1 cellular context compared by ENCODE assay signal in the genomic region with DNA sequence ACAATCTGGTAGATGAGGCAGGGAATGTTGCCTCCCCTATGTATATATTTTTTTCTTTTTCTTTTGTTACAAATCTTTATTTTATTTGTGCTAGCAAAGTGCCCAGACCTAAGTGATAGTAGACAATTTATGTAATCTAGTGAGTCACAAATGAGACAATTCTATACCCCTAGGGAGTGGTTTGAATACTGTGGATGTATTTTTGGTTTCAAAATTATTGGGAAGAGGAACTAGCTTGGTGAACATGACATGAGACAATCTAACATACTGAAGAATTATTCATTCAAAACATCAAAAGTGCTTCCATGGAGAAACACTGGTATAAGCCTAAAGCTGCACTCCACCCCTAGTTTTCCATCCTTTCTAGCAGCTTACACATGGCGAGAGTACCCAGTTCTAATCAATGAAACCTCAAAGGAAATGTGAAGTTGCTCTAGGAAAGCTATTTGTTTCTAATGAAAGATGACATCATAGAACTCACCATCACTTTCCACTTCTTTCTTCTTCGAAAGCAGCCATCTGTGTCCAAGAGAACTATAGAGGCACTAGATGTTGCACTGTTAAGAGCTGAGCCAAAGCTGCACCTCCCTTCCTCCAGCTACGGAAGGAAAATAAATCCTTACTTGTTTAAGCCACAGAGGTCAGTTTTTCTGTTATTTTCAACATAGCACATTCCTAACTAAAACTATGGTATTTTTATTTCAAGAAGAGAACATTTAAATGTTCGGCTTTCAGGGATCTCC.
TF ChIP-seq lines count a peak whose summit lies in the region.

No MANE protein-coding gene starts in this region.

TF ChIP-seq in GM23338, 12 proteins besides CTCF, POLR2A, EP300 and RAD21 (continued from another document):
- TF ChIP-seq, protein P1, sequence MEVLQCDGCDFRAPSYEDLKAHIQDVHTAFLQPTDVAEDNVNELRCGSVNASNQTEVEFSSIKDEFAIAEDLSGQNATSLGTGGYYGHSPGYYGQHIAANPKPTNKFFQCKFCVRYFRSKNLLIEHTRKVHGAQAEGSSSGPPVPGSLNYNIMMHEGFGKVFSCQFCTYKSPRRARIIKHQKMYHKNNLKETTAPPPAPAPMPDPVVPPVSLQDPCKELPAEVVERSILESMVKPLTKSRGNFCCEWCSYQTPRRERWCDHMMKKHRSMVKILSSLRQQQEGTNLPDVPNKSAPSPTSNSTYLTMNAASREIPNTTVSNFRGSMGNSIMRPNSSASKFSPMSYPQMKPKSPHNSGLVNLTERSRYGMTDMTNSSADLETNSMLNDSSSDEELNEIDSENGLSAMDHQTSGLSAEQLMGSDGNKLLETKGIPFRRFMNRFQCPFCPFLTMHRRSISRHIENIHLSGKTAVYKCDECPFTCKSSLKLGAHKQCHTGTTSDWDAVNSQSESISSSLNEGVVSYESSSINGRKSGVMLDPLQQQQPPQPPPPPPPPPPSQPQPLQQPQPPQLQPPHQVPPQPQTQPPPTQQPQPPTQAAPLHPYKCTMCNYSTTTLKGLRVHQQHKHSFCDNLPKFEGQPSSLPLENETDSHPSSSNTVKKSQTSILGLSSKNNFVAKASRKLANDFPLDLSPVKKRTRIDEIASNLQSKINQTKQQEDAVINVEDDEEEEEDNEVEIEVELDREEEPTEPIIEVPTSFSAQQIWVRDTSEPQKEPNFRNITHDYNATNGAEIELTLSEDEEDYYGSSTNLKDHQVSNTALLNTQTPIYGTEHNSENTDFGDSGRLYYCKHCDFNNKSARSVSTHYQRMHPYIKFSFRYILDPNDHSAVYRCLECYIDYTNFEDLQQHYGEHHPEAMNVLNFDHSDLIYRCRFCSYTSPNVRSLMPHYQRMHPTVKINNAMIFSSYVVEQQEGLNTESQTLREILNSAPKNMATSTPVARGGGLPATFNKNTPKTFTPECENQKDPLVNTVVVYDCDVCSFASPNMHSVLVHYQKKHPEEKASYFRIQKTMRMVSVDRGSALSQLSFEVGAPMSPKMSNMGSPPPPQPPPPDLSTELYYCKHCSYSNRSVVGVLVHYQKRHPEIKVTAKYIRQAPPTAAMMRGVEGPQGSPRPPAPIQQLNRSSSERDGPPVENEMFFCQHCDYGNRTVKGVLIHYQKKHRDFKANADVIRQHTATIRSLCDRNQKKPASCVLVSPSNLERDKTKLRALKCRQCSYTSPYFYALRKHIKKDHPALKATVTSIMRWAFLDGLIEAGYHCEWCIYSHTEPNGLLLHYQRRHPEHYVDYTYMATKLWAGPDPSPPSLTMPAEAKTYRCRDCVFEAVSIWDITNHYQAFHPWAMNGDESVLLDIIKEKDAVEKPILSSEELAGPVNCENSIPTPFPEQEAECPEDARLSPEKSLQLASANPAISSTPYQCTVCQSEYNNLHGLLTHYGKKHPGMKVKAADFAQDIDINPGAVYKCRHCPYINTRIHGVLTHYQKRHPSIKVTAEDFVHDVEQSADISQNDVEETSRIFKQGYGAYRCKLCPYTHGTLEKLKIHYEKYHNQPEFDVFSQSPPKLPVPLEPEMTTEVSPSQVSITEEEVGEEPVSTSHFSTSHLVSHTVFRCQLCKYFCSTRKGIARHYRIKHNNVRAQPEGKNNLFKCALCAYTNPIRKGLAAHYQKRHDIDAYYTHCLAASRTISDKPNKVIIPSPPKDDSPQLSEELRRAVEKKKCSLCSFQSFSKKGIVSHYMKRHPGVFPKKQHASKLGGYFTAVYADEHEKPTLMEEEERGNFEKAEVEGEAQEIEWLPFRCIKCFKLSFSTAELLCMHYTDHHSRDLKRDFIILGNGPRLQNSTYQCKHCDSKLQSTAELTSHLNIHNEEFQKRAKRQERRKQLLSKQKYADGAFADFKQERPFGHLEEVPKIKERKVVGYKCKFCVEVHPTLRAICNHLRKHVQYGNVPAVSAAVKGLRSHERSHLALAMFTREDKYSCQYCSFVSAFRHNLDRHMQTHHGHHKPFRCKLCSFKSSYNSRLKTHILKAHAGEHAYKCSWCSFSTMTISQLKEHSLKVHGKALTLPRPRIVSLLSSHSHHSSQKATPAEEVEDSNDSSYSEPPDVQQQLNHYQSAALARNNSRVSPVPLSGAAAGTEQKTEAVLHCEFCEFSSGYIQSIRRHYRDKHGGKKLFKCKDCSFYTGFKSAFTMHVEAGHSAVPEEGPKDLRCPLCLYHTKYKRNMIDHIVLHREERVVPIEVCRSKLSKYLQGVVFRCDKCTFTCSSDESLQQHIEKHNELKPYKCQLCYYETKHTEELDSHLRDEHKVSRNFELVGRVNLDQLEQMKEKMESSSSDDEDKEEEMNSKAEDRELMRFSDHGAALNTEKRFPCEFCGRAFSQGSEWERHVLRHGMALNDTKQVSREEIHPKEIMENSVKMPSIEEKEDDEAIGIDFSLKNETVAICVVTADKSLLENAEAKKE (CRISPR knock-in tag; IDR thresholded peaks at IDR 0.05): no peak
- no peak for TF ChIP-seq CREB1 (CRISPR knock-in tag; IDR thresholded peaks at IDR 0.05; ENCODE audit: low read depth)
- no peak for TF ChIP-seq ZNF114 (CRISPR knock-in tag; IDR thresholded peaks at IDR 0.05)
